1 cellular context compared by ENCODE assay signal in genomic region chr16:58129097-58129936, GRCh38.
TF ChIP-seq lines count a peak whose summit lies in the region.

CFAP20 (minus strand) TSS chr16:58129381; CDS start chr16:58129115, 266 bp downstream.

TF ChIP-seq in HepG2, 621 proteins besides CTCF, POLR2A, EP300 and RAD21 (continued from another document and continues in another):
- TF ChIP-seq ZBTB40 (IDR thresholded peaks at IDR 0.05) (peak; percentile 24; the same call in 1 of the 2 replicates), ZBTB40 (CRISPR knock-in tag; IDR thresholded peaks at IDR 0.05) (peak; percentile 85), HOXD1 (CRISPR knock-in tag; IDR thresholded peaks at IDR 0.05) (peak; percentile 75; the same call in 1 of the 2 replicates), ZNF768 (CRISPR knock-in tag; IDR thresholded peaks at IDR 0.05) (no peak; the same call in 1 of the 2 replicates), CSRNP1 (CRISPR knock-in tag; IDR thresholded peaks at IDR 0.05) (peak; percentile 82; the same call in 1 of the 2 replicates), ZBTB10 (CRISPR knock-in tag; IDR thresholded peaks at IDR 0.05; ENCODE audit: borderline replicate concordance) (no peak), ZNF850 (CRISPR knock-in tag; conservative IDR thresholded peaks at IDR 0.05) (no peak), BRD4 (CRISPR knock-in tag; IDR thresholded peaks at IDR 0.05) (peak; percentile 63; the same call in 1 of the 2 replicates), U2AF2 (IDR thresholded peaks at IDR 0.05; ENCODE audit: low read depth, low read length) (peak; percentile 94), LCORL (IDR thresholded peaks at IDR 0.05) (no peak), LCORL (CRISPR knock-in tag; IDR thresholded peaks at IDR 0.05) (peak; percentile 86), NR2C2 (CRISPR knock-in tag; IDR thresholded peaks at IDR 0.05; ENCODE audit: borderline replicate concordance) (peak; percentile 89), ZNF704 (CRISPR knock-in tag; IDR thresholded peaks at IDR 0.05; ENCODE audit: borderline replicate concordance) (peak; percentile 94), DR1 (CRISPR knock-in tag; IDR thresholded peaks at IDR 0.05) (peak; percentile 97), SRSF9 (IDR thresholded peaks at IDR 0.05; ENCODE audit: borderline replicate concordance, insufficient read depth, low read depth, low read length, poor library complexity, severe bottlenecking) (no peak), ZNF143 (CRISPR knock-in tag; IDR thresholded peaks at IDR 0.05) (peak; percentile 68), NFAT5 (CRISPR knock-in tag; IDR thresholded peaks at IDR 0.05) (peak; percentile 12; the same call in 1 of the 2 replicates), GRHL1 (CRISPR knock-in tag; conservative IDR thresholded peaks at IDR 0.05) (no peak), ZNF839 (CRISPR knock-in tag; IDR thresholded peaks at IDR 0.05; ENCODE audit: borderline replicate concordance) (0 out of 2 replicates have a peak, but pooled peaks have one; percentile 41), FOXP1 (IDR thresholded peaks at IDR 0.05) (peak; percentile 64), FOXP1 (CRISPR knock-in tag; IDR thresholded peaks at IDR 0.05) (peak; percentile 78), TERF1 (CRISPR knock-in tag; IDR thresholded peaks at IDR 0.05) (no peak), GATAD2A (CRISPR knock-in tag; IDR thresholded peaks at IDR 0.05) (peak; percentile 92), MBNL3 (CRISPR knock-in tag; conservative IDR thresholded peaks at IDR 0.05) (no peak), TFE3 (CRISPR knock-in tag; IDR thresholded peaks at IDR 0.05) (peak; percentile 88)
